ENCODE assay signal across 8 cellular contexts in genomic region chr7:74650055-74650454, GRCh38. TPM values are rescaled to one million over a fixed set of nuclear protein-coding genes. Genes with fewer than 3 reads are reported as not detected.
DNase-seq lines count a peak whose midpoint lies in the region; ATAC-seq, FAIRE-seq and TF ChIP-seq lines count a peak whose summit lies in the region.
"Not testable (repeated sequence)": the region's sequence is repeated elsewhere in the genome, so short reads cannot be mapped to it uniquely, and the experiment has no call there.

No MANE protein-coding gene starts in this region.

- not testable (repeated sequence) for H2BK5ac ChIP-seq in H1 (ENCODE audit: low read depth, low read length)

- not testable (repeated sequence) for H4K5ac ChIP-seq in H1 (ENCODE audit: insufficient read length, low read depth, low read length)

- not testable (repeated sequence) for H3K18ac ChIP-seq in H1 (ENCODE audit: extremely low read depth, low read length)

- not testable (repeated sequence) for H3K9me3 Mint-ChIP-seq in Calu3 (ENCODE audit: low read depth, unreplicated experiment); mesothelial cell of epicardium

- TF ChIP-seq EP300 in H1 (IDR thresholded peaks at IDR 0.05; ENCODE audit: borderline replicate concordance in 1 of 2, low read depth in 2 of 2, low read length in 2 of 2) = not testable (repeated sequence)

- H3K4me3 Mint-ChIP-seq in Calu3 (ENCODE audit: low read depth, unreplicated experiment) (peak overlapping the region; percentile 37), mesothelial cell of epicardium (peak overlapping the region; percentile 20)

- not testable (repeated sequence) for H3K79me2 ChIP-seq in H1 (ENCODE audit: control insufficient read depth in 1 of 2, insufficient read depth in 2 of 2, low read length in 2 of 2)

- not testable (repeated sequence) for BruUV-seq in Calu3 (replicated peaks; lab: Mats Ljungman, UMichigan)

- H3K27me3 ChIP-seq in H1 (replicated peaks in 1 of 4; ENCODE audit: control insufficient read depth in 3 of 4, extremely low read depth in 1 of 4, insufficient read depth in 3 of 4, low read length in 3 of 4) = not testable (repeated sequence)

- not testable (repeated sequence) for H3K79me1 ChIP-seq in H1 (ENCODE audit: low read depth, low read length)

- H3K36me3 Mint-ChIP-seq in Calu3 (ENCODE audit: insufficient read depth, unreplicated experiment); mesothelial cell of epicardium: not testable (repeated sequence)

- not testable (repeated sequence) for H3K9ac ChIP-seq in H1 (replicated peaks in 1 of 4; ENCODE audit: extremely low read depth in 1 of 4, low read depth in 3 of 4, low read length in 3 of 4)

- TF ChIP-seq POLR2A in H1 (IDR thresholded peaks at IDR 0.05; ENCODE audit: control extremely low read depth in 1 of 2, low read depth in 2 of 2, low read length in 2 of 2) = not testable (repeated sequence)

- not testable (repeated sequence) for H3K14ac ChIP-seq in H1 (ENCODE audit: insufficient read length)

- H3K23me2 ChIP-seq in H1 (ENCODE audit: low read depth, low read length) = not testable (repeated sequence)

- CTCF ChIA-PET in Calu3 (lab: Charles Lee) = interaction anchor here (0.8 kb wide), 1 partner anchor 75 kb away, joined by 3 read pairs; no protein-coding TSS in a partner anchor
- CTCF ChIA-PET in H1 (lab: Charles Lee; ENCODE audit: partially characterized antibody) = not testable (repeated sequence)

- not testable (repeated sequence) for H3K27me3 Mint-ChIP-seq in Calu3 (ENCODE audit: unreplicated experiment); mesothelial cell of epicardium (ENCODE audit: low read depth)

- not testable (repeated sequence) for FAIRE-seq in H1 (lab: Jason Lieb, UNC)

- not testable (repeated sequence) for H4K91ac ChIP-seq in H1 (replicated peaks; ENCODE audit: insufficient read length, low read length)

- POLR2A ChIA-PET in H1 (lab: Charles Lee; ENCODE audit: partially characterized antibody) = interaction anchor here (1.3 to 2.1 kb wide), 2 partner anchors 9 to 24 kb away, joined by 3 to 5 read pairs; no protein-coding TSS in a partner anchor

- not testable (repeated sequence) for H3K27ac ChIP-seq in H1 (ENCODE audit: low read depth, low read length)

- H4K8ac ChIP-seq in H1 (ENCODE audit: extremely low read depth, insufficient read depth, low read length) = not testable (repeated sequence)

- H2BK15ac ChIP-seq in H1 (ENCODE audit: low read length) = not testable (repeated sequence)

- not testable (repeated sequence) for H2AK5ac ChIP-seq in H1 (ENCODE audit: low read depth, low read length)

- DNase-seq in Calu3 (peak; percentile 31), RPMI7951 (ENCODE audit: low read depth) (peak; percentile 68), activated T-cell treated with anti-CD3 and anti-CD28 coated beads for 1 hour (ENCODE audit: low read depth) (peak; percentile 63)
- not testable (repeated sequence) for DNase-seq in H1 (ENCODE audit: low read depth in 1 of 2, low spot score in 2 of 2); mesothelial cell of epicardium (ENCODE audit: low spot score in 2 of 2, unreplicated experiment in 2 of 2)
- peak; percentile 64 to 78 for DNase-seq in stimulated activated CD8-positive, alpha-beta memory T cell treated with anti-CD3 and anti-CD28 coated beads, Interleukin-15, amount 100 ng/mL, for 4 hours (ENCODE audit: low read depth in 2 of 2)

- not testable (repeated sequence) for H3K27ac Mint-ChIP-seq in Calu3 (ENCODE audit: unreplicated experiment)
- peak overlapping the region; percentile 86 for H3K27ac Mint-ChIP-seq in mesothelial cell of epicardium

- H4K20me1 ChIP-seq in H1 (replicated peaks in 1 of 2; ENCODE audit: control insufficient read depth in 1 of 2, insufficient read depth in 2 of 2, low read length in 2 of 2) = not testable (repeated sequence)

- TF ChIP-seq CTCF in Calu3 (IDR thresholded peaks at IDR 0.05; ENCODE audit: unreplicated experiment); H1 (IDR thresholded peaks at IDR 0.05; ENCODE audit: control extremely low read depth in 1 of 3, insufficient read depth in 1 of 3, low read depth in 1 of 3, low read length in 3 of 3); mesothelial cell of epicardium (IDR thresholded peaks at IDR 0.05; ENCODE audit: unreplicated experiment): not testable (repeated sequence)

- 60% methylated on average over 10 of the region's 11 CpGs; no CpG with 5 or more reads in 1 of the 2 experiments for WGBS in H1 (ENCODE audit: extremely low coverage in 1 of 2, insufficient coverage in 1 of 2, insufficient read length in 1 of 2, insufficient replicate concordance in 2 of 2, low coverage in 1 of 2, low lambda C conversion rate in 2 of 2, missing lambda C conversion rate in 1 of 2), 2 experiments

- H3K56ac ChIP-seq in H1 (replicated peaks; ENCODE audit: insufficient read length, low read depth, low read length) = not testable (repeated sequence)

- peak overlapping the region; percentile 90 for H2BK20ac ChIP-seq in H1 (ENCODE audit: low read length)

- H3K4ac ChIP-seq in H1 (replicated peaks; ENCODE audit: insufficient read length, low read depth, low read length) = not testable (repeated sequence)

- not testable (repeated sequence) for H3K36me3 ChIP-seq in H1 (ENCODE audit: control insufficient read depth in 2 of 4, insufficient read depth in 4 of 4, low read length in 3 of 4)

- peaks cover 12% of the 10 kb centered on the region for H3K4me1 Mint-ChIP-seq in Calu3 (ENCODE audit: low read depth, unreplicated experiment)
- not testable (repeated sequence) for H3K4me1 Mint-ChIP-seq in mesothelial cell of epicardium

- H3K4me3 ChIP-seq in H1 (ENCODE audit: extremely low read depth in 1 of 4, insufficient read depth in 2 of 4, low read depth in 3 of 4, low read length in 4 of 4) = not testable (repeated sequence)

- H2BK120ac ChIP-seq in H1 (replicated peaks; ENCODE audit: low read depth, low read length) = not testable (repeated sequence)

- not testable (repeated sequence) for H3K23ac ChIP-seq in H1 (ENCODE audit: insufficient read length)

- not testable (repeated sequence) for H2AFZ ChIP-seq in H1 (ENCODE audit: low read length)

- intact Hi-C loops in Calu3 (cut with micrococcal nuclease; ENCODE audit: unreplicated experiment) = not testable (repeated sequence)

- ATAC-seq in GM19468 (IDR thresholded peaks at IDR 0.05; ENCODE audit: extremely low read depth, unreplicated experiment) = peak; percentile 29
- peak; percentile 77 for ATAC-seq in HG03175 (IDR thresholded peaks at IDR 0.05; ENCODE audit: unreplicated experiment)

- not testable (repeated sequence) for H2BK12ac ChIP-seq in H1 (ENCODE audit: low read depth, low read length)

- not testable (repeated sequence) for H3K9me3 ChIP-seq in H1 (ENCODE audit: insufficient read depth in 2 of 2, low read depth in 1 of 2, low read length in 1 of 2)

- not testable (repeated sequence) for TF ChIP-seq RAD21 in H1 (IDR thresholded peaks at IDR 0.05 in 1 of 2, conservative IDR thresholded peaks at IDR 0.05 in 1 of 2; ENCODE audit: low read depth in 2 of 2, low read length in 2 of 2)

- H3K4me2 ChIP-seq in H1 (ENCODE audit: insufficient read depth in 1 of 2, low read depth in 2 of 2, low read length in 2 of 2) = peak overlapping the region; percentile 21 to 60; a peak in 2 of 4 replicates

- H3K4me1 ChIP-seq in H1 (replicated peaks in 1 of 4; ENCODE audit: control insufficient read depth in 3 of 4, insufficient read depth in 4 of 4, low read length in 3 of 4) = not testable (repeated sequence)

RNA-seq across cellular contexts. Expression of gene GTF2I, which starts 7.5 kb away (rescaled TPM):
- total RNA-seq in Calu3 (2022) (175 and 177 TPM in 2 replicates), mesothelial cell of epicardium (433 to 438 TPM (median 435 TPM) in 3 replicates)
- 94.8 and 99.7 TPM in 2 replicates for total RNA-seq in RPMI7951 (2014; rRNA removed; shearing (Covaris generic))
- total RNA-seq in H1 (2021; fragmentation: NEBNext Ultra II Directional; extraction: Animal tissue kit (Norgen Biotek cat#: 25700)) = 311 and 316 TPM in 2 replicates
- 46.7 and 100 TPM in 2 replicates for polyA plus RNA-seq in H1 (2011; rRNA removed)
- 97.4 TPM for polyA plus RNA-seq in H1 (2011; cell fraction: cytosol; rRNA removed)
- 157 TPM for polyA plus RNA-seq in H1 (2011; cell fraction: nucleus; rRNA removed)
- polyA plus RNA-seq in H1 (2012, experiment 1 of 2) = 115 to 199 TPM (median 139 TPM) in 4 replicates
- 16.4 TPM for polyA plus RNA-seq in H1 (2012, experiment 2 of 2)
- polyA plus RNA-seq in H1 (2013, experiment 1 of 2) = 244 TPM
- polyA plus RNA-seq in H1 (2013, experiment 2 of 2) = 229 TPM
- 77.3 and 91.8 TPM in 2 replicates for polyA minus RNA-seq in H1 (2011; rRNA and poly(A)+ RNA removed)
- polyA minus RNA-seq in H1 (2011; cell fraction: cytosol; rRNA and poly(A)+ RNA removed) = 88.3 TPM
- 212 TPM for polyA minus RNA-seq in H1 (2011; cell fraction: nucleus; rRNA and poly(A)+ RNA removed)
